1 cellular context compared by ENCODE assay signal in the genomic region with DNA sequence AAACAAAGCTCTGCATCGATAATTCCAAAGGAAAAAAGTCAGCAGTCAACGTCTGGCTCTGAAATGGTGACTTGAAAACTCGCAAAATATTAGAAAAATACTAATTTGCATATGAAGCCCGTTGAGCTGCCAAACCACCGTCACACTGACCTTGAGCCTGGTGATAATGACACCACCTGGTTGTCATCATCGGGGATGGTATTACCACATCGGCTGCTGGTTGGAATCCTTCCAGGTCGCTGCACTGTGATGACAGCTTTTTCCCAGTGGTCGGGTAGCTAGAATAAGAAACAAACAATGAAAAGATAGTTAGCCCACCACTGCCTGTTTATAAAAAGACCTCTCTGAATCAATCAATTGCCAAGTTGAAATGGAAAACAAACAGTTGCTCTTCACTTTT.
TF ChIP-seq lines count a peak whose summit lies in the region.

No MANE protein-coding gene starts in this region.

TF ChIP-seq in GM23338, 12 proteins besides CTCF, POLR2A, EP300 and RAD21 (continued from another document):
- TF ChIP-seq, protein P1, sequence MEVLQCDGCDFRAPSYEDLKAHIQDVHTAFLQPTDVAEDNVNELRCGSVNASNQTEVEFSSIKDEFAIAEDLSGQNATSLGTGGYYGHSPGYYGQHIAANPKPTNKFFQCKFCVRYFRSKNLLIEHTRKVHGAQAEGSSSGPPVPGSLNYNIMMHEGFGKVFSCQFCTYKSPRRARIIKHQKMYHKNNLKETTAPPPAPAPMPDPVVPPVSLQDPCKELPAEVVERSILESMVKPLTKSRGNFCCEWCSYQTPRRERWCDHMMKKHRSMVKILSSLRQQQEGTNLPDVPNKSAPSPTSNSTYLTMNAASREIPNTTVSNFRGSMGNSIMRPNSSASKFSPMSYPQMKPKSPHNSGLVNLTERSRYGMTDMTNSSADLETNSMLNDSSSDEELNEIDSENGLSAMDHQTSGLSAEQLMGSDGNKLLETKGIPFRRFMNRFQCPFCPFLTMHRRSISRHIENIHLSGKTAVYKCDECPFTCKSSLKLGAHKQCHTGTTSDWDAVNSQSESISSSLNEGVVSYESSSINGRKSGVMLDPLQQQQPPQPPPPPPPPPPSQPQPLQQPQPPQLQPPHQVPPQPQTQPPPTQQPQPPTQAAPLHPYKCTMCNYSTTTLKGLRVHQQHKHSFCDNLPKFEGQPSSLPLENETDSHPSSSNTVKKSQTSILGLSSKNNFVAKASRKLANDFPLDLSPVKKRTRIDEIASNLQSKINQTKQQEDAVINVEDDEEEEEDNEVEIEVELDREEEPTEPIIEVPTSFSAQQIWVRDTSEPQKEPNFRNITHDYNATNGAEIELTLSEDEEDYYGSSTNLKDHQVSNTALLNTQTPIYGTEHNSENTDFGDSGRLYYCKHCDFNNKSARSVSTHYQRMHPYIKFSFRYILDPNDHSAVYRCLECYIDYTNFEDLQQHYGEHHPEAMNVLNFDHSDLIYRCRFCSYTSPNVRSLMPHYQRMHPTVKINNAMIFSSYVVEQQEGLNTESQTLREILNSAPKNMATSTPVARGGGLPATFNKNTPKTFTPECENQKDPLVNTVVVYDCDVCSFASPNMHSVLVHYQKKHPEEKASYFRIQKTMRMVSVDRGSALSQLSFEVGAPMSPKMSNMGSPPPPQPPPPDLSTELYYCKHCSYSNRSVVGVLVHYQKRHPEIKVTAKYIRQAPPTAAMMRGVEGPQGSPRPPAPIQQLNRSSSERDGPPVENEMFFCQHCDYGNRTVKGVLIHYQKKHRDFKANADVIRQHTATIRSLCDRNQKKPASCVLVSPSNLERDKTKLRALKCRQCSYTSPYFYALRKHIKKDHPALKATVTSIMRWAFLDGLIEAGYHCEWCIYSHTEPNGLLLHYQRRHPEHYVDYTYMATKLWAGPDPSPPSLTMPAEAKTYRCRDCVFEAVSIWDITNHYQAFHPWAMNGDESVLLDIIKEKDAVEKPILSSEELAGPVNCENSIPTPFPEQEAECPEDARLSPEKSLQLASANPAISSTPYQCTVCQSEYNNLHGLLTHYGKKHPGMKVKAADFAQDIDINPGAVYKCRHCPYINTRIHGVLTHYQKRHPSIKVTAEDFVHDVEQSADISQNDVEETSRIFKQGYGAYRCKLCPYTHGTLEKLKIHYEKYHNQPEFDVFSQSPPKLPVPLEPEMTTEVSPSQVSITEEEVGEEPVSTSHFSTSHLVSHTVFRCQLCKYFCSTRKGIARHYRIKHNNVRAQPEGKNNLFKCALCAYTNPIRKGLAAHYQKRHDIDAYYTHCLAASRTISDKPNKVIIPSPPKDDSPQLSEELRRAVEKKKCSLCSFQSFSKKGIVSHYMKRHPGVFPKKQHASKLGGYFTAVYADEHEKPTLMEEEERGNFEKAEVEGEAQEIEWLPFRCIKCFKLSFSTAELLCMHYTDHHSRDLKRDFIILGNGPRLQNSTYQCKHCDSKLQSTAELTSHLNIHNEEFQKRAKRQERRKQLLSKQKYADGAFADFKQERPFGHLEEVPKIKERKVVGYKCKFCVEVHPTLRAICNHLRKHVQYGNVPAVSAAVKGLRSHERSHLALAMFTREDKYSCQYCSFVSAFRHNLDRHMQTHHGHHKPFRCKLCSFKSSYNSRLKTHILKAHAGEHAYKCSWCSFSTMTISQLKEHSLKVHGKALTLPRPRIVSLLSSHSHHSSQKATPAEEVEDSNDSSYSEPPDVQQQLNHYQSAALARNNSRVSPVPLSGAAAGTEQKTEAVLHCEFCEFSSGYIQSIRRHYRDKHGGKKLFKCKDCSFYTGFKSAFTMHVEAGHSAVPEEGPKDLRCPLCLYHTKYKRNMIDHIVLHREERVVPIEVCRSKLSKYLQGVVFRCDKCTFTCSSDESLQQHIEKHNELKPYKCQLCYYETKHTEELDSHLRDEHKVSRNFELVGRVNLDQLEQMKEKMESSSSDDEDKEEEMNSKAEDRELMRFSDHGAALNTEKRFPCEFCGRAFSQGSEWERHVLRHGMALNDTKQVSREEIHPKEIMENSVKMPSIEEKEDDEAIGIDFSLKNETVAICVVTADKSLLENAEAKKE (CRISPR knock-in tag; IDR thresholded peaks at IDR 0.05) = no peak
